Comparison of ENCODE assay signal across 8 cellular contexts in genomic region chr2:231227309-231228162, GRCh38. TPM values are rescaled to one million over a fixed set of nuclear protein-coding genes. Genes with fewer than 3 reads are reported as not detected.
DNase-seq lines count a peak whose midpoint lies in the region; ATAC-seq and FAIRE-seq lines count a peak whose summit lies in the region.

No MANE protein-coding gene starts in this region.

- FAIRE-seq in G401.6 (lab: Jason Lieb, UNC): peak; percentile 93
- FAIRE-seq in frontal cortex (lab: Jason Lieb, UNC): peak; percentile 74

- H3K27me3 Mint-ChIP-seq in activated T-helper 2 cell treated with anti-CD3 and anti-CD28 coated beads, Interferon-gamma antibody, Interleukin-2, Interleukin-4, amounts not matched to agents 10 μg/mL and 5 μg/mL and 100 μg/mL, durations not matched to agents 14 hours and 24 hours and 36 hours (ENCODE audit: low read depth): no peaks in the 10 kb centered on the region

- no peaks in the 10 kb centered on the region for H3K4me1 Mint-ChIP-seq in activated T-helper 2 cell treated with anti-CD3 and anti-CD28 coated beads, Interferon-gamma antibody, Interleukin-2, Interleukin-4, amounts not matched to agents 10 μg/mL and 5 μg/mL and 100 μg/mL, durations not matched to agents 14 hours and 24 hours and 36 hours (ENCODE audit: low read depth)

- no peak overlapping the region for H3K9ac ChIP-seq in NT2/D1 (ENCODE audit: insufficient read length, low read depth)

- peak; percentile 77 for DNase-seq in HuH-7.5 (ENCODE audit: low spot score)
- peak; percentile 72 for DNase-seq in NT2/D1 (ENCODE audit: low read depth, low spot score)
- DNase-seq in activated T-helper 2 cell treated with anti-CD3 and anti-CD28 coated beads, Interferon-gamma antibody, Interleukin-2, Interleukin-4, amounts not matched to agents 10 μg/mL and 5 μg/mL and 100 μg/mL, durations not matched to agents 14 hours and 24 hours and 36 hours (ENCODE audit: low spot score): peak; percentile 34
- DNase-seq in frontal cortex (ENCODE audit: low spot score in 2 of 2): peak; percentile 64 to 85
- DNase-seq in nucleus accumbens (lab: John Stamatoyannopoulos, UW): peak in 49 of 56 donors; percentile 4 to 80 (median 47)
- peak; percentile 68 for DNase-seq in ureter (ENCODE audit: low spot score)

- H3K4me3 ChIP-seq in NT2/D1 (ENCODE audit: insufficient read length, low read depth): no peak overlapping the region

- H3K36me3 ChIP-seq in NT2/D1 (ENCODE audit: insufficient read depth, insufficient read length, low read length): peaks cover 31% of the 10 kb centered on the region

- H3K36me3 Mint-ChIP-seq in activated T-helper 2 cell treated with anti-CD3 and anti-CD28 coated beads, Interferon-gamma antibody, Interleukin-2, Interleukin-4, amounts not matched to agents 10 μg/mL and 5 μg/mL and 100 μg/mL, durations not matched to agents 14 hours and 24 hours and 36 hours (ENCODE audit: low read depth): no peaks in the 10 kb centered on the region

- peak; percentile 61 for ATAC-seq in GM21723 (IDR thresholded peaks at IDR 0.05; ENCODE audit: unreplicated experiment)

- H3K27me3 ChIP-seq in NT2/D1 (ENCODE audit: insufficient read depth, insufficient read length): no peaks in the 10 kb centered on the region

- H3K9me3 ChIP-seq in NT2/D1 (ENCODE audit: insufficient read depth, low read length): no peaks in the 10 kb centered on the region

- intact Hi-C loops in activated T-helper 2 cell treated with anti-CD3 and anti-CD28 coated beads, Interferon-gamma antibody, Interleukin-2, Interleukin-4, amounts not matched to agents 10 μg/mL and 5 μg/mL and 100 μg/mL, durations not matched to agents 14 hours and 24 hours and 36 hours (cut with micrococcal nuclease): loop anchor here (1.0 to 10.0 kb wide), 2 partner anchors 187 to 225 kb away; no protein-coding TSS in a partner anchor

- H3K9me3 Mint-ChIP-seq in activated T-helper 2 cell treated with anti-CD3 and anti-CD28 coated beads, Interferon-gamma antibody, Interleukin-2, Interleukin-4, amounts not matched to agents 10 μg/mL and 5 μg/mL and 100 μg/mL, durations not matched to agents 14 hours and 24 hours and 36 hours: no peaks in the 10 kb centered on the region

- H3K27ac Mint-ChIP-seq in activated T-helper 2 cell treated with anti-CD3 and anti-CD28 coated beads, Interferon-gamma antibody, Interleukin-2, Interleukin-4, amounts not matched to agents 10 μg/mL and 5 μg/mL and 100 μg/mL, durations not matched to agents 14 hours and 24 hours and 36 hours: no peak overlapping the region

- H3K4me1 ChIP-seq in NT2/D1 (ENCODE audit: insufficient read depth, insufficient read length): peaks cover 4% of the 10 kb centered on the region

- no peak overlapping the region for H3K4me3 Mint-ChIP-seq in activated T-helper 2 cell treated with anti-CD3 and anti-CD28 coated beads, Interferon-gamma antibody, Interleukin-2, Interleukin-4, amounts not matched to agents 10 μg/mL and 5 μg/mL and 100 μg/mL, durations not matched to agents 14 hours and 24 hours and 36 hours (ENCODE audit: low read depth)

RNA-seq across cellular contexts. Expression of gene ARMC9, which starts 29.1 kb away (rescaled TPM):
- total RNA-seq in activated T-helper 2 cell treated with anti-CD3 and anti-CD28 coated beads, Interferon-gamma antibody, Interleukin-2, Interleukin-4, amounts not matched to agents 10 μg/mL and 5 μg/mL and 100 μg/mL, durations not matched to agents 14 hours and 24 hours and 36 hours: 2.5 and 3.3 TPM in 2 replicates
- total RNA-seq in frontal cortex: 15.1 TPM
- total RNA-seq in ureter: 16.0 TPM
